8 cellular contexts compared by ENCODE assay signal in genomic region chr6:138817799-138818198, GRCh38. TPM values are rescaled to one million over a fixed set of nuclear protein-coding genes. Genes with fewer than 3 reads are reported as not detected.
DNase-seq lines count a peak whose midpoint lies in the region; ATAC-seq and TF ChIP-seq lines count a peak whose summit lies in the region.

No MANE protein-coding gene starts in this region.

- no peak overlapping the region for H3K4me3 ChIP-seq in PC-3 (ENCODE audit: low read length)
- H3K4me3 ChIP-seq in fibroblast of villous mesenchyme (ENCODE audit: low read depth, low read length), result no peak overlapping the region

- in situ Hi-C loops in ACHN (cut with HindIII; ENCODE audit: low pct_ligation_motif_present, low pct_unique_long_range_greater_than_20kb, low sequenced_read_pairs), result no loop called here

- peak overlapping the region; percentile 90 for H3K27ac Mint-ChIP-seq in stimulated activated naive CD8-positive, alpha-beta T cell treated with anti-CD3 and anti-CD28 coated beads, Interleukin-15, Interleukin-2, amounts not matched to agents 100 ng/mL and 50 ng/mL, for 24 hours

- no peaks in the 10 kb centered on the region for H3K9me3 Mint-ChIP-seq in stimulated activated naive CD8-positive, alpha-beta T cell treated with anti-CD3 and anti-CD28 coated beads, Interleukin-15, Interleukin-2, amounts not matched to agents 100 ng/mL and 50 ng/mL, for 24 hours

- no peaks in the 10 kb centered on the region for H3K27me3 ChIP-seq in PC-3 (ENCODE audit: low read length)

- H3K4me1 Mint-ChIP-seq in stimulated activated naive CD8-positive, alpha-beta T cell treated with anti-CD3 and anti-CD28 coated beads, Interleukin-15, Interleukin-2, amounts not matched to agents 100 ng/mL and 50 ng/mL, for 24 hours (ENCODE audit: low read depth), result peaks cover 41% of the 10 kb centered on the region

- H2AFZ ChIP-seq in PC-3 (ENCODE audit: low read length), result 0 out of 2 replicates have a peak overlapping the region, but pooled peaks have one; percentile 23

- peak overlapping the region; percentile 84 for H3K9ac ChIP-seq in PC-3 (ENCODE audit: low read length)

- no peaks in the 10 kb centered on the region for H3K9me2 ChIP-seq in PC-3 (replicated peaks; ENCODE audit: low read length)

- peak; percentile 88 for ATAC-seq in PC-3

- H3K4me1 ChIP-seq in PC-3 (ENCODE audit: insufficient read depth, low read length), result peaks cover 36% of the 10 kb centered on the region

- no peaks in the 10 kb centered on the region for H3K36me3 ChIP-seq in PC-3 (ENCODE audit: low read depth, low read length)

- no TSS peak for BruUV-seq in PC-3 (replicated peaks; lab: Mats Ljungman, UMichigan)

- H3K79me2 ChIP-seq in PC-3 (ENCODE audit: low read length), result no peaks in the 10 kb centered on the region

- CTCF ChIA-PET in PC-3 (lab: Charles Lee), result no interaction called here

- POLR2A ChIA-PET in PC-3 (lab: Charles Lee; ENCODE audit: unreplicated experiment), result no interaction called here

- no peak for TF ChIP-seq CTCF in AG09319 (IDR thresholded peaks at IDR 0.05; ENCODE audit: low read depth, low read length)
- no peak for TF ChIP-seq CTCF in PC-3 (conservative IDR thresholded peaks at IDR 0.05; ENCODE audit: low read depth, low read length)
- TF ChIP-seq CTCF in fibroblast of villous mesenchyme (IDR thresholded peaks at IDR 0.05; ENCODE audit: insufficient read depth, low read depth, low read length), result no peak

- peak overlapping the region; percentile 49 for H3K4me3 Mint-ChIP-seq in stimulated activated naive CD8-positive, alpha-beta T cell treated with anti-CD3 and anti-CD28 coated beads, Interleukin-15, Interleukin-2, amounts not matched to agents 100 ng/mL and 50 ng/mL, for 24 hours

- H3K27me3 Mint-ChIP-seq in stimulated activated naive CD8-positive, alpha-beta T cell treated with anti-CD3 and anti-CD28 coated beads, Interleukin-15, Interleukin-2, amounts not matched to agents 100 ng/mL and 50 ng/mL, for 24 hours, result no peaks in the 10 kb centered on the region

- intact Hi-C loops in PC-3 (cut with micrococcal nuclease), result loop anchor here (2.0 to 10.0 kb wide), 4 partner anchors 155 to 547 kb away; no protein-coding TSS in a partner anchor

- DNase-seq in AG09319 (ENCODE audit: extremely low read depth, low read depth), result peak; percentile 35
- DNase-seq in HCEC 1CT, result peak; percentile 84
- DNase-seq in PC-3, result peak; percentile 98
- DNase-seq in fibroblast of villous mesenchyme (ENCODE audit: low read depth), result peak; percentile 53
- DNase-seq in ACHN, result no peak
- no peak for DNase-seq in midbrain (lab: John Stamatoyannopoulos, UW)
- no peak for DNase-seq in stimulated activated CD4-positive, alpha-beta T cell treated with anti-CD3 and anti-CD28 coated beads, Interleukin-2, amount 100 ng/mL, for 48 hours

- no peaks in the 10 kb centered on the region for H3K9me3 ChIP-seq in PC-3 (ENCODE audit: low read length)

- H4K20me1 ChIP-seq in PC-3 (ENCODE audit: low read length), result no peaks in the 10 kb centered on the region

- no peaks in the 10 kb centered on the region for H3K36me3 Mint-ChIP-seq in stimulated activated naive CD8-positive, alpha-beta T cell treated with anti-CD3 and anti-CD28 coated beads, Interleukin-15, Interleukin-2, amounts not matched to agents 100 ng/mL and 50 ng/mL, for 24 hours (ENCODE audit: low read depth)

- H3K27ac ChIP-seq in PC-3 (ENCODE audit: low read length), result peak overlapping the region; percentile 99

- H3K4me2 ChIP-seq in PC-3 (ENCODE audit: low read length), result peak overlapping the region; percentile 63

- H3F3A ChIP-seq in PC-3 (ENCODE audit: low read length, unreplicated experiment), result no peaks in the 10 kb centered on the region

RNA-seq across cellular contexts. Expression of gene ECT2L, which starts 21.9 kb away (rescaled TPM):
- total RNA-seq in PC-3 (2014; rRNA removed), result not detected in 2 replicates
- total RNA-seq in fibroblast of villous mesenchyme, result not detected in 2 replicates

RNA-seq across cellular contexts. Expression of gene CCDC28A, which starts 44.2 kb away (rescaled TPM):
- total RNA-seq in PC-3 (2014; rRNA removed), result 5.8 and 8.5 TPM in 2 replicates
- 10.3 and 13.4 TPM in 2 replicates for total RNA-seq in fibroblast of villous mesenchyme

Comparison
In these comparisons a context has a peak if more than half of its experiments do, and no peak if none do; other contexts are left out.
1. DNase-seq: peak in AG09319 (single experiment), HCEC 1CT (single experiment), PC-3 (single experiment) and fibroblast of villous mesenchyme (single experiment); none in ACHN (single experiment), midbrain (single experiment) and stimulated activated CD4-positive, alpha-beta T cell treated with anti-CD3 and anti-CD28 coated beads, Interleukin-2, amount 100 ng/mL, for 48 hours (0 of 2).